Comparison of ENCODE assay signal across 19 cellular contexts in the genomic region with DNA sequence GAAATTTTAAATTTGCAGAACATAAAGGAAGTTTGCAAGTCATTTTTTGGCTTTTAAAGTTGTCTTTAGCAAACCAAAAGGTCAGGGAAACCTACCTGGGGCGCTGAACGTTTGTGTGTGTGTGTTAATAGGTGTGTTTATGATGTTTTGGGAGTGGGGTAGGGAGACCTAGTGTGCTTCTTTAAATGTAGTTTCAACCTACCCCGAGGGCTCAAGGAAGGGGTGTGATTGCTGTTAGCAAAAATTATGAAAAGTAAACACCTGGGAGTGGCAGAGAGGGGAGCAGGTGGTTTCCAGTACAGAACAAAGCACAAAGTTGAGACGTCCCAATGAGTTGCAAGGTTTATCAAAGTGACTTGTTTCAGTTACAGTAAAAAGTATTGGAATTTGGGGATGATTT. TPM values are rescaled to one million over a fixed set of nuclear protein-coding genes. Genes with fewer than 3 reads are reported as not detected.
DNase-seq lines count a peak whose midpoint lies in the region; ATAC-seq and TF ChIP-seq lines count a peak whose summit lies in the region.
"Had no signal": no experiment of that assay in that cellular context is flagged by ENCODE, and none has a peak within 500 bp of the region (broad histone marks: within the 10 kb centered on the region; RNA-seq: fewer than 3 reads in every experiment).

No MANE protein-coding gene starts in this region.

- ATAC-seq in HG03378 (IDR thresholded peaks at IDR 0.05; ENCODE audit: unreplicated experiment), result no peak
- ATAC-seq: A549, GM12878, HepG2 had no signal

- CTCF ChIA-PET in activated naive CD4-positive, alpha-beta T cell treated with anti-CD3 and anti-CD28 coated beads for 36 hours (lab: Charles Lee), result no interaction called here

- H3K4me2 ChIP-seq in neural progenitor cell, result no peak overlapping the region
- H3K4me2 ChIP-seq: A549 had no signal

- H3K27ac ChIP-seq in neural progenitor cell, result no peak overlapping the region
- no peak overlapping the region for H3K27ac ChIP-seq in substantia nigra (ENCODE audit: low read depth, low read length, poor library complexity, severe bottlenecking)
- H3K27ac ChIP-seq: A549, SJSA1 had no signal

- H3K4me3 Mint-ChIP-seq in activated naive CD4-positive, alpha-beta T cell treated with anti-CD3 and anti-CD28 coated beads, Interleukin-2, amount 50 U/mL, for 24 hours, result no peak overlapping the region
- no peak overlapping the region for H3K4me3 Mint-ChIP-seq in activated naive CD4-positive, alpha-beta T cell treated with anti-CD3 and anti-CD28 coated beads for 36 hours
- H3K4me3 Mint-ChIP-seq in dendritic cell treated with granulocyte-macrophage colony-stimulating factor and Interleukin-4, amounts not matched to agents 40 ng/mL and 50 ng/mL, for 4 days, result no peak overlapping the region
- no peak overlapping the region for H3K4me3 Mint-ChIP-seq in neural progenitor cell

- H4K20me1 ChIP-seq in neural progenitor cell (ENCODE audit: low read depth), result no peaks in the 10 kb centered on the region

- peaks cover 16% of the 10 kb centered on the region for H3F3A ChIP-seq in neural progenitor cell (ENCODE audit: low read depth)

- TF ChIP-seq CTCF in neural progenitor cell (IDR thresholded peaks at IDR 0.05), result no peak

- H2AFZ ChIP-seq in neural progenitor cell (replicated peaks), result peak overlapping the region; percentile 1

- peak overlapping the region; percentile 69 for H3K27ac Mint-ChIP-seq in activated naive CD4-positive, alpha-beta T cell treated with anti-CD3 and anti-CD28 coated beads, Interleukin-2, amount 50 U/mL, for 24 hours
- no peak overlapping the region for H3K27ac Mint-ChIP-seq in activated naive CD4-positive, alpha-beta T cell treated with anti-CD3 and anti-CD28 coated beads for 36 hours
- peak overlapping the region; percentile 48 for H3K27ac Mint-ChIP-seq in dendritic cell treated with granulocyte-macrophage colony-stimulating factor and Interleukin-4, amounts not matched to agents 40 ng/mL and 50 ng/mL, for 4 days
- H3K27ac Mint-ChIP-seq in neural progenitor cell, result no peak overlapping the region

- in situ Hi-C loops in ACHN (cut with HindIII; ENCODE audit: low pct_ligation_motif_present, low pct_unique_long_range_greater_than_20kb, low sequenced_read_pairs), result no loop called here

- H3K36me3 ChIP-seq in neural progenitor cell, result no peaks in the 10 kb centered on the region
- H3K36me3 ChIP-seq: SJSA1 had no signal

- peaks cover 1% of the 10 kb centered on the region for H3K27me3 Mint-ChIP-seq in activated naive CD4-positive, alpha-beta T cell treated with anti-CD3 and anti-CD28 coated beads, Interleukin-2, amount 50 U/mL, for 24 hours
- H3K27me3 Mint-ChIP-seq in activated naive CD4-positive, alpha-beta T cell treated with anti-CD3 and anti-CD28 coated beads for 36 hours (ENCODE audit: low read depth), result no peaks in the 10 kb centered on the region
- no peaks in the 10 kb centered on the region for H3K27me3 Mint-ChIP-seq in dendritic cell treated with granulocyte-macrophage colony-stimulating factor and Interleukin-4, amounts not matched to agents 40 ng/mL and 50 ng/mL, for 4 days
- peaks cover 4% of the 10 kb centered on the region for H3K27me3 Mint-ChIP-seq in neural progenitor cell (ENCODE audit: insufficient read depth, low read depth)

- no peaks in the 10 kb centered on the region for H3K27me3 ChIP-seq in neural progenitor cell
- H3K27me3 ChIP-seq: SJSA1 had no signal

- H3K79me2 ChIP-seq in neural progenitor cell (ENCODE audit: low read depth), result no peaks in the 10 kb centered on the region

- DNase-seq in activated naive CD4-positive, alpha-beta T cell treated with anti-CD3 and anti-CD28 coated beads for 36 hours, result no peak
- DNase-seq in NCI-H2081 (lab: John Stamatoyannopoulos, UW) (peak; percentile 58 to 75), neural progenitor cell (ENCODE audit: low spot score) (no peak), ACHN (no peak), substantia nigra (lab: John Stamatoyannopoulos, UW) (no peak)
- DNase-seq: C1 segment of cervical spinal cord, DMS 273 treated with DMSO at 0.1 percent for 48 hours, GDM1, KG1, NCI-H1048, NCI-H1930, NCI-H524 treated with DMSO at 0.1 percent for 48 hours had no signal

- intact Hi-C loops in activated naive CD4-positive, alpha-beta T cell treated with anti-CD3 and anti-CD28 coated beads for 36 hours (cut with micrococcal nuclease), result loop anchor here (10.0 kb wide), 1 partner anchor 1512 kb away; no protein-coding TSS in a partner anchor
- intact Hi-C loops in dendritic cell treated with granulocyte-macrophage colony-stimulating factor and Interleukin-4, amounts not matched to agents 40 ng/mL and 50 ng/mL, for 4 days (cut with micrococcal nuclease), result no loop called here

- peaks cover 5% of the 10 kb centered on the region for H3K9me3 Mint-ChIP-seq in activated naive CD4-positive, alpha-beta T cell treated with anti-CD3 and anti-CD28 coated beads, Interleukin-2, amount 50 U/mL, for 24 hours
- peaks cover 5% of the 10 kb centered on the region for H3K9me3 Mint-ChIP-seq in activated naive CD4-positive, alpha-beta T cell treated with anti-CD3 and anti-CD28 coated beads for 36 hours
- H3K9me3 Mint-ChIP-seq in dendritic cell treated with granulocyte-macrophage colony-stimulating factor and Interleukin-4, amounts not matched to agents 40 ng/mL and 50 ng/mL, for 4 days, result no peaks in the 10 kb centered on the region
- peaks cover 24% of the 10 kb centered on the region for H3K9me3 Mint-ChIP-seq in neural progenitor cell

- H3K9ac ChIP-seq in neural progenitor cell, result no peak overlapping the region

- no peak overlapping the region for H3K4me3 ChIP-seq in neural progenitor cell
- H3K4me3 ChIP-seq: A549, GM12878, SJSA1 had no signal

- peaks cover 19% of the 10 kb centered on the region for H3K4me1 Mint-ChIP-seq in activated naive CD4-positive, alpha-beta T cell treated with anti-CD3 and anti-CD28 coated beads, Interleukin-2, amount 50 U/mL, for 24 hours
- H3K4me1 Mint-ChIP-seq in activated naive CD4-positive, alpha-beta T cell treated with anti-CD3 and anti-CD28 coated beads for 36 hours (ENCODE audit: low read depth), result peaks cover 24% of the 10 kb centered on the region
- peaks cover 57% of the 10 kb centered on the region for H3K4me1 Mint-ChIP-seq in dendritic cell treated with granulocyte-macrophage colony-stimulating factor and Interleukin-4, amounts not matched to agents 40 ng/mL and 50 ng/mL, for 4 days (ENCODE audit: low read depth)
- H3K4me1 Mint-ChIP-seq in neural progenitor cell, result peaks cover 10% of the 10 kb centered on the region

- H3K9me3 ChIP-seq in neural progenitor cell (ENCODE audit: low read depth), result no peaks in the 10 kb centered on the region
- H3K9me3 ChIP-seq: SJSA1 had no signal

- no peaks in the 10 kb centered on the region for H3K36me3 Mint-ChIP-seq in activated naive CD4-positive, alpha-beta T cell treated with anti-CD3 and anti-CD28 coated beads, Interleukin-2, amount 50 U/mL, for 24 hours
- peaks cover 2% of the 10 kb centered on the region for H3K36me3 Mint-ChIP-seq in activated naive CD4-positive, alpha-beta T cell treated with anti-CD3 and anti-CD28 coated beads for 36 hours (ENCODE audit: low read depth)
- peaks cover 5% of the 10 kb centered on the region for H3K36me3 Mint-ChIP-seq in dendritic cell treated with granulocyte-macrophage colony-stimulating factor and Interleukin-4, amounts not matched to agents 40 ng/mL and 50 ng/mL, for 4 days (ENCODE audit: low read depth)
- H3K36me3 Mint-ChIP-seq in neural progenitor cell, result peaks cover 4% of the 10 kb centered on the region

- H3K4me1 ChIP-seq in neural progenitor cell, result peaks cover 8% of the 10 kb centered on the region
- H3K4me1 ChIP-seq: A549 had no signal

RNA-seq across cellular contexts. Expression of a gene that starts 58.7 kb away (rescaled TPM):
- total RNA-seq in activated naive CD4-positive, alpha-beta T cell treated with anti-CD3 and anti-CD28 coated beads for 36 hours, result 10 to 100 TPM; 44.3 to 45.4 TPM
- 52.1 and 62.4 TPM in 2 replicates for total RNA-seq in neural progenitor cell (ENCODE audit: low replicate concordance)

Comparison
In these comparisons a context has a peak if more than half of its experiments do, and no peak if none do; other contexts are left out.
1. H3K27ac Mint-ChIP-seq: peak in activated naive CD4-positive, alpha-beta T cell treated with anti-CD3 and anti-CD28 coated beads, Interleukin-2, amount 50 U/mL, for 24 hours (single experiment) and dendritic cell treated with granulocyte-macrophage colony-stimulating factor and Interleukin-4, amounts not matched to agents 40 ng/mL and 50 ng/mL, for 4 days (single experiment); none in activated naive CD4-positive, alpha-beta T cell treated with anti-CD3 and anti-CD28 coated beads for 36 hours (single experiment) and neural progenitor cell (single experiment).
2. DNase-seq: peak in NCI-H2081 (2 of 2); none in activated naive CD4-positive, alpha-beta T cell treated with anti-CD3 and anti-CD28 coated beads for 36 hours (single experiment), neural progenitor cell (single experiment), ACHN (single experiment) and substantia nigra (0 of 49).